9 cellular contexts compared by ENCODE assay signal in the genomic region with DNA sequence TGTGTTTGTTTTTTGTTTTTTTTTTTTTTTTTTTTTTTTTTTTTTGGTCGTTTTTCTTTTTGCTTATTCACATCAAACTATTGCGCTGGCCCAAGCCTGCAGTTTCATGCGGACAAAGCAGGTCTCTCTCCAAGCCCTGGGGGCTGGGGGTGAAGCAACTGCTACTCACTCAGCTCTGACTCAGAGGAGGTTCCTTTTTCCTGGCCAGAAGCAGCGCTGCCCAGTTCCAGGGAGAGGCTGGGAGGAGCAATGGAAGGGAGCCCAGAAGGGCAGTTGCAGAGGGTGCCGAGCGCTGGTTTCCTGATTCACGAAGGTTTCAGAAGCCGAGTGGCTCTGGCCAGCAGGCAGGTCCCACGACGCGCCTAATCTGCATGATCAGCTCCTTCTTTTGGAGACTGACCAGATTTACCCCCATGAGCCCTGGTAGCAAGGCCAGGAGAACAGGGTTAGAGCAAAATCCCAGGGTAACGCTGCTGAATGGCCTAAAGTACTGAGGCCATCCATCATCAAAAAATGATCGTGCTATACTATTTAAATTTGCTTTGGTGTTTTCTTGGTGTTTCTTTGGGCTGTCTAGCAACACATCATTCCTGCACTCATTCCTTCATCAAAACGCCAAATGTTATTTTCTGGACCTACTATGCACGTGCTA.
DNase-seq lines count a peak whose midpoint lies in the region; ATAC-seq and TF ChIP-seq lines count a peak whose summit lies in the region.
"Had no signal": no experiment of that assay in that cellular context is flagged by ENCODE, and none has a peak within 500 bp of the region (broad histone marks: within the 10 kb centered on the region; RNA-seq: fewer than 3 reads in every experiment).

No MANE protein-coding gene starts in this region.

- CTCF ChIA-PET in AG04450 (lab: Charles Lee) (interaction anchor here (0.5 to 1.1 kb wide), 2 partner anchors 1080 to 1209 kb away, joined by 3 to 4 read pairs; no protein-coding TSS in a partner anchor), PC-9 (lab: Charles Lee) (interaction anchor here (0.7 kb wide), 1 partner anchor 90 kb away, joined by 7 read pairs; no protein-coding TSS in a partner anchor)

- H3K79me2 ChIP-seq in PC-9 (ENCODE audit: low read depth), result no peaks in the 10 kb centered on the region

- H3K9me3 ChIP-seq in AG04450 (ENCODE audit: control insufficient read depth, insufficient read depth, low read length), result no peaks in the 10 kb centered on the region
- H3K9me3 ChIP-seq in PC-9 (ENCODE audit: insufficient read depth, low read depth), result no peaks in the 10 kb centered on the region
- H3K9me3 ChIP-seq in esophagus squamous epithelium, result no peaks in the 10 kb centered on the region
- H3K9me3 ChIP-seq in muscle layer of colon (ENCODE audit: low read length), result no peaks in the 10 kb centered on the region

- no peak for ATAC-seq in GM18907 (IDR thresholded peaks at IDR 0.05; ENCODE audit: unreplicated experiment)

- TF ChIP-seq POLR2A in esophagus squamous epithelium (IDR thresholded peaks at IDR 0.05), result no peak

- H3K4me2 ChIP-seq in PC-9, result peak overlapping the region; percentile 80

- DNase-seq in AG04450 (ENCODE audit: low read depth, low spot score), result peak; percentile 89
- peak; percentile 89 to 93 for DNase-seq in PC-9
- DNase-seq in esophagus squamous epithelium (lab: John Stamatoyannopoulos, UW), result no peak
- no peak for DNase-seq in NCI-H1092 treated with DMSO at 0.1 percent for 48 hours (lab: John Stamatoyannopoulos, UW)
- no peak for DNase-seq in stimulated activated CD4-positive, alpha-beta T cell treated with anti-CD3 and anti-CD28 coated beads, Interleukin-12 subunit alpha, Interleukin-12 subunit beta, amount 100 ng/mL, for 4 hours
- no peak for DNase-seq in activated T-cell treated with anti-CD3 and anti-CD28 coated beads for 4 hours
- DNase-seq: DMS153 had no signal

- H2AFZ ChIP-seq in PC-9, result peak overlapping the region; percentile 81

- peaks cover 6% of the 10 kb centered on the region; the same call in 1 of the 2 replicates for H3F3A ChIP-seq in PC-9 (ENCODE audit: insufficient read depth, low read depth)

- peak overlapping the region; percentile 57 for H3K4me3 ChIP-seq in AG04450 (ENCODE audit: low read depth, low read length)
- peak overlapping the region; percentile 32; the same call in 1 of the 2 replicates for H3K4me3 ChIP-seq in PC-9
- peak overlapping the region in 3 of 4 donors; percentile 39 to 46 (median 43) for H3K4me3 ChIP-seq in esophagus squamous epithelium
- H3K4me3 ChIP-seq in muscle layer of colon (ENCODE audit: low read depth in 1 of 2, low read length in 2 of 2), result peak overlapping the region in 1 of 2 donors; percentile 60

- H3K36me3 ChIP-seq in PC-9 (ENCODE audit: low read depth) (no peaks in the 10 kb centered on the region), esophagus squamous epithelium (no peaks in the 10 kb centered on the region), muscle layer of colon (ENCODE audit: insufficient read depth, low read length) (no peaks in the 10 kb centered on the region)

- H3K27me3 ChIP-seq in AG04450 (ENCODE audit: control insufficient read depth, insufficient read depth, low read length) (no peaks in the 10 kb centered on the region), PC-9 (ENCODE audit: insufficient read depth, low read depth) (no peaks in the 10 kb centered on the region), esophagus squamous epithelium (no peaks in the 10 kb centered on the region), muscle layer of colon (ENCODE audit: control insufficient read depth in 1 of 2, insufficient read depth in 2 of 2, low read length in 2 of 2) (no peaks in the 10 kb centered on the region)

- H3K9me2 ChIP-seq in PC-9 (ENCODE audit: insufficient read depth), result no peaks in the 10 kb centered on the region

- H4K20me1 ChIP-seq in PC-9 (ENCODE audit: insufficient read depth), result no peaks in the 10 kb centered on the region

- H3K4me1 ChIP-seq in PC-9 (replicated peaks; ENCODE audit: insufficient read depth), result peaks cover 17% of the 10 kb centered on the region
- H3K4me1 ChIP-seq in esophagus squamous epithelium, result peaks cover 5 to 25% (median 15%) of the 10 kb centered on the region in 3 donors
- H3K4me1 ChIP-seq in muscle layer of colon (ENCODE audit: insufficient read depth, low read length), result peaks cover 16% of the 10 kb centered on the region

- TF ChIP-seq CTCF in AG04450 (IDR thresholded peaks at IDR 0.05; ENCODE audit: low read depth, low read length) (no peak), PC-9 (conservative IDR thresholded peaks at IDR 0.05) (no peak), esophagus squamous epithelium (IDR thresholded peaks at IDR 0.05) (no peak)

- H3K27ac ChIP-seq in AG04450 (ENCODE audit: low read depth, low read length), result peak overlapping the region; percentile 92
- H3K27ac ChIP-seq in PC-9, result peak overlapping the region; percentile 79
- H3K27ac ChIP-seq in esophagus squamous epithelium, result peak overlapping the region; percentile 64 to 88 (median 76)
- H3K27ac ChIP-seq in muscle layer of colon (ENCODE audit: low read depth, low read length), result peak overlapping the region; percentile 70

- POLR2A ChIA-PET in AG04450 (lab: Yijun Ruan, JAX), result interaction anchor here (0.6 to 2.2 kb wide), 6 partner anchors 9 to 734 kb away, joined by 3 to 13 read pairs (median 6); partner anchors contain the start of gene SOX9
- POLR2A ChIA-PET in PC-9 (lab: Charles Lee; ENCODE audit: unreplicated experiment), result interaction anchor here (0.7 kb wide), 1 partner anchor 121 kb away, joined by 39 read pairs; no protein-coding TSS in a partner anchor

- H3K9ac ChIP-seq in muscle layer of colon (ENCODE audit: low read length), result no peak overlapping the region

- TSS peak; percentile 70 for BruUV-seq in PC-9 (replicated peaks; lab: Mats Ljungman, UMichigan)

- WGBS in esophagus squamous epithelium, 2 donors, result 7 to 26% methylated on average over 7 of the region's 15 CpGs

- intact Hi-C loops in PC-9 (cut with micrococcal nuclease; ENCODE audit: unreplicated experiment), result loop anchor here (2.0 kb wide), 1 partner anchor 343 kb away; no protein-coding TSS in a partner anchor
- intact Hi-C loops in esophagus squamous epithelium (cut with DNase I), result no loop called here

Comparison
In these comparisons a context has a peak if more than half of its experiments do, and no peak if none do; other contexts are left out.
1. DNase-seq: peak in AG04450 (single experiment) and PC-9 (2 of 2); none in esophagus squamous epithelium (single experiment), NCI-H1092 treated with DMSO at 0.1 percent for 48 hours (single experiment), stimulated activated CD4-positive, alpha-beta T cell treated with anti-CD3 and anti-CD28 coated beads, Interleukin-12 subunit alpha, Interleukin-12 subunit beta, amount 100 ng/mL, for 4 hours (single experiment) and activated T-cell treated with anti-CD3 and anti-CD28 coated beads for 4 hours (single experiment).
2. Peak in every context shown above with its lines, with median percentiles within 50 percentile points of each other: H3K27ac ChIP-seq.